15 cellular contexts compared by ENCODE assay signal in genomic region chr2:8753609-8754008, GRCh38.
A peak's percentile ranks its signal among the peaks of the same experiment; 100 is the strongest.
DNase-seq lines count a peak whose midpoint lies in the region; ATAC-seq lines count a peak whose summit lies in the region.
"Had no signal": no experiment of that assay in that cellular context is flagged by ENCODE, and none has a peak within 500 bp of the region (broad histone marks: within the 10 kb centered on the region; RNA-seq: fewer than 3 reads in every experiment).

No MANE protein-coding gene starts in this region.

- no peak overlapping the region for H3K4me3 ChIP-seq in mesenchymal stem cell (ENCODE audit: insufficient read depth in 1 of 2, low read depth in 1 of 2, low read length in 2 of 2)
- H3K4me3 ChIP-seq: BLaER1, left ventricle myocardium inferior, thyroid gland had no signal

- H4K8ac ChIP-seq in mesenchymal stem cell (ENCODE audit: low read length): no peak overlapping the region

- H2BK120ac ChIP-seq in mesenchymal stem cell (ENCODE audit: low read depth, low read length): no peak overlapping the region

- peaks cover 7 to 42% of the 10 kb centered on the region in 2 experiments for H3K36me3 ChIP-seq in mesenchymal stem cell (ENCODE audit: control insufficient read depth in 1 of 2, insufficient read depth in 2 of 2, low read depth in 1 of 2, low read length in 2 of 2)

- no peak overlapping the region for H3K14ac ChIP-seq in mesenchymal stem cell (ENCODE audit: low read length in 2 of 2)

- H4K91ac ChIP-seq in mesenchymal stem cell (ENCODE audit: low read length): no peak overlapping the region

- peak; percentile 86 for DNase-seq in NCI-H748 treated with DMSO at 0.1 percent for 48 hours (lab: John Stamatoyannopoulos, UW)
- DNase-seq in mesenchymal stem cell: no peak
- no peak for DNase-seq in CD1c-positive myeloid dendritic cell (ENCODE audit: extremely low spot score)
- DNase-seq in activated naive CD4-positive, alpha-beta T cell treated with anti-CD3 and anti-CD28 coated beads, Interleukin-2, amount 50 U/mL, for 72 hours (ENCODE audit: low spot score in 2 of 2): no peak
- no peak for DNase-seq in AG08395 (ENCODE audit: low spot score)
- DNase-seq: DMS53, left ventricle myocardium inferior, small intestine, T-helper 2 cell, thyroid gland had no signal

- no peaks in the 10 kb centered on the region for H3K4me1 ChIP-seq in mesenchymal stem cell (ENCODE audit: control insufficient read depth, insufficient read depth, low read depth, low read length)
- H3K4me1 ChIP-seq: BLaER1, parathyroid adenoma, thyroid gland had no signal

- no peaks in the 10 kb centered on the region for H3K27me3 ChIP-seq in mesenchymal stem cell (ENCODE audit: control insufficient read depth in 1 of 2, insufficient read depth in 1 of 2, low read length in 2 of 2)
- H3K27me3 ChIP-seq: BLaER1, thyroid gland had no signal

- H2BK12ac ChIP-seq in mesenchymal stem cell (ENCODE audit: low read length in 2 of 2): no peak overlapping the region

- no peak overlapping the region for H2AK5ac ChIP-seq in mesenchymal stem cell (ENCODE audit: low read length, severe bottlenecking)

- no peak overlapping the region for H3K4ac ChIP-seq in mesenchymal stem cell (ENCODE audit: low read depth in 1 of 2, low read length in 2 of 2)

- H3K79me1 ChIP-seq in mesenchymal stem cell (replicated peaks; ENCODE audit: low read length, poor library complexity, severe bottlenecking): peaks cover 14% of the 10 kb centered on the region

- H3K4me2 ChIP-seq in mesenchymal stem cell (ENCODE audit: low read length, poor library complexity, severe bottlenecking): no peak overlapping the region
- H3K4me2 ChIP-seq: BLaER1 had no signal

- H3K9me3 ChIP-seq in mesenchymal stem cell (ENCODE audit: control insufficient read depth, low read length): peaks cover 16% of the 10 kb centered on the region
- H3K9me3 ChIP-seq: thyroid gland had no signal

- H2AFZ ChIP-seq in mesenchymal stem cell (ENCODE audit: low read depth, low read length): no peak overlapping the region
- H2AFZ ChIP-seq: parathyroid adenoma had no signal

- H3K36me3 Mint-ChIP-seq in activated naive CD4-positive, alpha-beta T cell treated with anti-CD3 and anti-CD28 coated beads, Interleukin-2, amount 50 U/mL, for 72 hours: peaks cover 21 to 26% of the 10 kb centered on the region in 2 donors

- no peak overlapping the region for H3K23ac ChIP-seq in mesenchymal stem cell (ENCODE audit: low read length in 2 of 2)

- peak overlapping the region; percentile 77 for H3K9ac ChIP-seq in mesenchymal stem cell (ENCODE audit: low read length)
- H3K9ac ChIP-seq: BLaER1, parathyroid adenoma had no signal

- ATAC-seq in GM18498 (IDR thresholded peaks at IDR 0.05; ENCODE audit: unreplicated experiment): peak; percentile 45
- peak; percentile 52 for ATAC-seq in GM21447 (IDR thresholded peaks at IDR 0.05; ENCODE audit: unreplicated experiment)
- ATAC-seq in activated naive CD4-positive, alpha-beta T cell treated with anti-CD3 and anti-CD28 coated beads, Interleukin-2, amount 50 U/mL, for 72 hours: no peak
- ATAC-seq: activated T-helper 17 cell treated with anti-CD3 and anti-CD28 coated beads, Interleukin-2, amount 50 U/mL, for 72 hours had no signal

- H3K27ac Mint-ChIP-seq in activated naive CD4-positive, alpha-beta T cell treated with anti-CD3 and anti-CD28 coated beads, Interleukin-2, amount 50 U/mL, for 72 hours: no peak overlapping the region
- H3K27ac Mint-ChIP-seq: activated T-helper 17 cell treated with anti-CD3 and anti-CD28 coated beads, Interleukin-2, amount 50 U/mL, for 72 hours had no signal

- no peak overlapping the region for H2BK15ac ChIP-seq in mesenchymal stem cell (ENCODE audit: low read depth, poor library complexity, severe bottlenecking)

- no peak overlapping the region for H3K18ac ChIP-seq in mesenchymal stem cell (ENCODE audit: low read depth in 1 of 2, low read length in 2 of 2)

- no peak overlapping the region for H2BK5ac ChIP-seq in mesenchymal stem cell (ENCODE audit: low read depth, low read length, poor library complexity, severe bottlenecking)

- no CpG with 5 or more reads among the region's 3 CpGs for WGBS in mesenchymal stem cell

- H3K9me3 Mint-ChIP-seq in activated naive CD4-positive, alpha-beta T cell treated with anti-CD3 and anti-CD28 coated beads, Interleukin-2, amount 50 U/mL, for 72 hours: peaks cover 4 to 5% of the 10 kb centered on the region in 2 donors
- H3K9me3 Mint-ChIP-seq: activated T-helper 17 cell treated with anti-CD3 and anti-CD28 coated beads, Interleukin-2, amount 50 U/mL, for 72 hours had no signal

- H3K27ac ChIP-seq in mesenchymal stem cell (ENCODE audit: low read length, poor library complexity, severe bottlenecking): no peak overlapping the region
- H3K27ac ChIP-seq: BLaER1, left ventricle myocardium inferior, parathyroid adenoma, thyroid gland had no signal

Comparison
In these comparisons a context has a peak if more than half of its experiments do, and no peak if none do; other contexts are left out.
1. ATAC-seq: peak in GM18498 (single experiment) and GM21447 (single experiment); none in activated naive CD4-positive, alpha-beta T cell treated with anti-CD3 and anti-CD28 coated beads, Interleukin-2, amount 50 U/mL, for 72 hours (0 of 2).